ENCODE assay signal across 10 cellular contexts in genomic region chr17:45697076-45697475, GRCh38.
"Had no signal": no experiment of that assay in that cellular context is flagged by ENCODE, and none has a peak within 500 bp of the region (broad histone marks: within the 10 kb centered on the region; RNA-seq: fewer than 3 reads in every experiment).

No MANE protein-coding gene starts in this region.

- H3K9ac ChIP-seq: GM23248 had no signal

- H2AFZ ChIP-seq: GM23248, GM23338 had no signal

- FAIRE-seq: H54 had no signal

- H3K27ac ChIP-seq: GM23248 had no signal

- H3K36me3 ChIP-seq: HAP-1 had no signal

- H3K4me2 ChIP-seq: GM23338 had no signal

- DNase-seq: GM23248, GOT3, H7, H9, HCEC 1CT, HFFc6 had no signal

- H3K4me1 ChIP-seq: HAP-1 had no signal

- ATAC-seq: GM23338, HCT116 had no signal

- H3K9me3 ChIP-seq: HAP-1 had no signal

- H3K4me3 ChIP-seq: GM23248, GM23338, HAP-1 had no signal
